In genomic region chr17:72142614-72143013, GRCh38 we compare ENCODE assay signal across 17 cellular contexts. TPM values are rescaled to one million over a fixed set of nuclear protein-coding genes. Genes with fewer than 3 reads are reported as not detected.
"Had no signal": no experiment of that assay in that cellular context is flagged by ENCODE, and none has a peak within 500 bp of the region (broad histone marks: within the 10 kb centered on the region; RNA-seq: fewer than 3 reads in every experiment).

No MANE protein-coding gene starts in this region.

- H3K27me3 ChIP-seq: gastrocnemius medialis, left lung, right atrium auricular region, tibial artery had no signal

- H3K36me3 ChIP-seq: gastrocnemius medialis, left lung, prostate gland, right atrium auricular region, tibial artery, WERI-Rb-1 had no signal

- H3K4me1 ChIP-seq: gastrocnemius medialis, left lung, prostate gland, right atrium auricular region, tibial artery had no signal

- H3K9me3 ChIP-seq: gastrocnemius medialis, left lung, prostate gland, right atrium auricular region, tibial artery had no signal

- DNase-seq: activated CD4-positive, alpha-beta T cell treated with anti-CD3 and anti-CD28 coated beads, Interleukin-2, amount 50 U/mL, for 48 hours; cerebellar nuclear complex; effector CD4-positive, alpha-beta T cell; gastrocnemius medialis; head of caudate nucleus; kidney; left lung; naive B cell; stimulated activated CD4-positive, alpha-beta T cell treated with anti-CD3 and anti-CD28 coated beads, Interleukin-12 subunit alpha, Interleukin-12 subunit beta, amount 100 ng/mL, for 4 hours; stimulated activated CD4-positive, alpha-beta T cell treated with anti-CD3 and anti-CD28 coated beads, Interleukin-1b, Interleukin-23, amount 100 ng/mL, for 48 hours; stimulated activated naive CD8-positive, alpha-beta T cell treated with anti-CD3 and anti-CD28 coated beads, Interleukin-15, Interleukin-2, amounts not matched to agents 100 U/mL and 50 U/mL, for 24 hours; substantia nigra; tibial artery; WERI-Rb-1 had no signal

- H3K4me3 ChIP-seq: gastrocnemius medialis, left lung, prostate gland, right atrium auricular region, tibial artery had no signal

- H3K27ac ChIP-seq: gastrocnemius medialis, left lung, prostate gland, right atrium auricular region, tibial artery, WERI-Rb-1 had no signal

RNA-seq across cellular contexts. Expression of gene SOX9, which starts 21.8 kb away (rescaled TPM):
- total RNA-seq: mononuclear cell had no signal
